In the genomic region with DNA sequence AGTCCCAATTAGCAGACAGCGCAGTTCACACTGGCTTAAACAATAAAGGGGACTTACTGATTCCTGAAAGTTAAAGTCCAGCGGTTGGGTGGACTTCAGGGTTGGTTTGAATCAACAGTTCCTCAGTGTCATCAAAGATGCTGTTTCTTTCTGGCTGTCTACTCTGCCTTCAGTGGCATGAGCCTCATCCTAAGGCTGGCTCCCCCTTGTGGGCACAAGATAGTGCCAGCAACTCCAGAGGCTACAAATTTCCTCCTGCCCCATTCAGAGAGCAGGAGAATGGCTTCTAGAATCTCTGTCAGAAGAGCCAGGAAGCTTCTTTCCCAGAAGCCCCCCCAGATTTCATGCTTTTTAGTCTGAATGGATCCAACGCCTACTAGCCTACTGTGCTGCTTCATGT, we compare ENCODE assay signal across 8 cellular contexts.
DNase-seq lines count a peak whose midpoint lies in the region; ATAC-seq and TF ChIP-seq lines count a peak whose summit lies in the region.

No MANE protein-coding gene starts in this region.

- H3K9ac ChIP-seq in mammary epithelial cell (ENCODE audit: insufficient read depth, low read length): no peak overlapping the region

- 67% methylated on average over 3 of the region's 3 CpGs for WGBS in mammary epithelial cell (ENCODE audit: low coverage, missing lambda C conversion rate)

- intact Hi-C loops in mammary epithelial cell (cut with micrococcal nuclease) (loop anchor here (1.0 kb wide), 2 partner anchors 121 to 523 kb away; no protein-coding TSS in a partner anchor), left colon (cut with DNase I, micrococcal nuclease) (no loop called here)

- dilution Hi-C loops in mammary epithelial cell (cut with HindIII; ENCODE audit: low sequenced_read_pairs): no loop called here

- no peaks in the 10 kb centered on the region for H3K36me3 ChIP-seq in mammary epithelial cell (ENCODE audit: insufficient read depth, low read length)

- peak; percentile 50 to 66 for TF ChIP-seq CTCF in mammary epithelial cell (conservative IDR thresholded peaks at IDR 0.05 in 1 of 2, IDR thresholded peaks at IDR 0.05 in 1 of 2; ENCODE audit: extremely low read depth in 1 of 2, insufficient read depth in 1 of 2, low read depth in 1 of 2, low read length in 2 of 2)

- H2AFZ ChIP-seq in mammary epithelial cell (ENCODE audit: low read depth, low read length): no peak overlapping the region

- DNase-seq in GDM1 (lab: John Stamatoyannopoulos, UW) (peak; percentile 15), HuH-7 (ENCODE audit: low spot score) (peak; percentile 41), UCSD-AML1 (lab: John Stamatoyannopoulos, UW; ENCODE audit: unreplicated experiment) (peak; percentile 41), mammary epithelial cell (peak; percentile 30), left colon (peak in 1 of 2 donors; percentile 74)
- peak; percentile 18 for DNase-seq in stimulated activated CD8-positive, alpha-beta memory T cell treated with anti-CD3 and anti-CD28 coated beads, Interleukin-15, amount 100 ng/mL, for 48 hours (ENCODE audit: low read depth in 2 of 2)

- no peaks in the 10 kb centered on the region for H3K27me3 ChIP-seq in mammary epithelial cell (ENCODE audit: insufficient read depth, low read length)

- no peak overlapping the region for H3K4me3 ChIP-seq in mammary epithelial cell (replicated peaks in 1 of 3; ENCODE audit: insufficient read depth in 1 of 3, low read depth in 2 of 3, low read length in 3 of 3)

- H3K79me2 ChIP-seq in mammary epithelial cell (ENCODE audit: insufficient read depth, low read length): no peaks in the 10 kb centered on the region

- peaks cover 8% of the 10 kb centered on the region for H3K4me1 ChIP-seq in mammary epithelial cell (ENCODE audit: insufficient read depth, low read length)

- H4K20me1 ChIP-seq in mammary epithelial cell (ENCODE audit: insufficient read depth, low read length): no peaks in the 10 kb centered on the region

- H3K27ac ChIP-seq in mammary epithelial cell (ENCODE audit: insufficient read depth, low read depth, low read length): no peak overlapping the region

- no peaks in the 10 kb centered on the region for H3K9me3 ChIP-seq in mammary epithelial cell (replicated peaks; ENCODE audit: insufficient read depth, low read length)

- in situ Hi-C loops in mammary epithelial cell (cut with MboI; ENCODE audit: low sequenced_read_pairs in 2 of 2): loop anchor here (25.0 kb wide), 1 partner anchor 524 kb away; no protein-coding TSS in a partner anchor

- BruUV-seq in mammary epithelial cell (replicated peaks; lab: Mats Ljungman, UMichigan): no TSS peak

- CTCF ChIA-PET in mammary epithelial cell (lab: Charles Lee; ENCODE audit: low non-redundant PET): no interaction called here

- ATAC-seq in left colon: peak; percentile 79
- no peak for ATAC-seq in GM21737 (IDR thresholded peaks at IDR 0.05; ENCODE audit: unreplicated experiment)
- ATAC-seq in GM21526 (IDR thresholded peaks at IDR 0.05; ENCODE audit: low FRiP score, unreplicated experiment): no peak

- H3K4me2 ChIP-seq in mammary epithelial cell (ENCODE audit: insufficient read depth, low read depth, low read length): no peak overlapping the region
